Comparison of ENCODE assay signal across 18 cellular contexts in the genomic region with DNA sequence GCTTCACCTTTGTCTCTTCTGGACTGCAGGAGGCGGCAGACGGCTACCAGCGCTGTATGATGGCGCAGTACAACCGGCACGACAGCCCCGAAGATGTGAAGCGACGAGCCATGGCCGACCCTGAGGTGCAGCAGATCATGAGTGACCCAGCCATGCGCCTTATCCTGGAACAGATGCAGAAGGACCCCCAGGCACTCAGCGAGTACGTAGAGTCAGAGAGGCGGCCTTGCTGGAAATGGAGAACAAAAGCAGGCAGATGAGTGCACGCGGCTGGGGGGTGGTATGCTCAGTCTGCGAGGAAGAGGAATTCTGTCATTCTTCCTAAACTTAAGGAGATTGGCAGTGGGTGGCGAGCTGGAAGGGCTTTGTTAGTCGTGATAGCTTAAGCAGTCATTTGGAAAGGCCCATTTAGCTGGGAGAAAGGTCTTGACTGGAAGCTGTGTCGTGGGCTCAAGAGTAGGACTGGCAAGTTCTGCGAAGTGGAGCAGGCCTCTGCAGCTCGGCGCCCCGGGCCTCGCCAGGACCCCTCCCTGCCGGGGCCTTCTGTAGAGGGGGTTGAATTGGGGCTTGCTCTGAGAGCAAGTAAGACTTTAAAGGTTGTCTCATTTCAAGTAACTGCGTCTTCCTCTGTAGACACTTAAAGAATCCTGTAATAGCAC. TPM values are rescaled to one million over a fixed set of nuclear protein-coding genes. Genes with fewer than 3 reads are reported as not detected.
DNase-seq lines count a peak whose midpoint lies in the region; ATAC-seq and TF ChIP-seq lines count a peak whose summit lies in the region.
"Had no signal": no experiment of that assay in that cellular context is flagged by ENCODE, and none has a peak within 500 bp of the region (broad histone marks: within the 10 kb centered on the region; RNA-seq: fewer than 3 reads in every experiment).

No MANE protein-coding gene starts in this region.

- no peak overlapping the region for H3K9ac ChIP-seq in SK-N-MC (ENCODE audit: insufficient read length)
- H3K9ac ChIP-seq: GM23248 had no signal

- H3K9me3 Mint-ChIP-seq in activated naive CD4-positive, alpha-beta T cell treated with anti-CD3 and anti-CD28 coated beads, Interleukin-2, amount 50 U/mL, for 24 hours = no peaks in the 10 kb centered on the region
- H3K9me3 Mint-ChIP-seq in glutamatergic neuron (ENCODE audit: unreplicated experiment) = peaks cover 4% of the 10 kb centered on the region
- H3K9me3 Mint-ChIP-seq in type B pancreatic cell = no peaks in the 10 kb centered on the region

- H3K27ac ChIP-seq in SK-N-MC = peak overlapping the region; percentile 74
- H3K27ac ChIP-seq: GM23248, HL-60, lower lobe of right lung, right lobe of liver had no signal

- peaks cover 26% of the 10 kb centered on the region for H3K4me1 Mint-ChIP-seq in activated naive CD4-positive, alpha-beta T cell treated with anti-CD3 and anti-CD28 coated beads, Interleukin-2, amount 50 U/mL, for 24 hours
- peaks cover 10% of the 10 kb centered on the region for H3K4me1 Mint-ChIP-seq in glutamatergic neuron (ENCODE audit: low read depth, unreplicated experiment)
- H3K4me1 Mint-ChIP-seq in type B pancreatic cell (ENCODE audit: unreplicated experiment) = peaks cover 10% of the 10 kb centered on the region

- peaks cover 65% of the 10 kb centered on the region for H3K36me3 ChIP-seq in SK-N-MC (ENCODE audit: insufficient read depth, low read length)

- H3K27me3 Mint-ChIP-seq in activated naive CD4-positive, alpha-beta T cell treated with anti-CD3 and anti-CD28 coated beads, Interleukin-2, amount 50 U/mL, for 24 hours = no peaks in the 10 kb centered on the region
- H3K27me3 Mint-ChIP-seq in glutamatergic neuron (ENCODE audit: unreplicated experiment) (peaks cover 2% of the 10 kb centered on the region), type B pancreatic cell (no peaks in the 10 kb centered on the region)

- TF ChIP-seq CTCF in glutamatergic neuron (IDR thresholded peaks at IDR 0.05; ENCODE audit: partially characterized antibody, unreplicated experiment) (no peak), type B pancreatic cell (conservative IDR thresholded peaks at IDR 0.05) (no peak)

- no peak for DNase-seq in activated naive CD4-positive, alpha-beta T cell treated with anti-CD3 and anti-CD28 coated beads, Interleukin-2, amount 50 U/mL, for 16 hours
- DNase-seq in SK-N-MC (ENCODE audit: low read depth, low spot score) = no peak
- no peak for DNase-seq in glutamatergic neuron
- no peak for DNase-seq in type B pancreatic cell (ENCODE audit: extremely low spot score, unreplicated experiment)
- no peak for DNase-seq in NK-92 treated with Interleukin-12 subunit alpha and Interleukin-12 subunit beta, amount 100 ng/mL, for 24 hours (lab: John Stamatoyannopoulos, UW)
- DNase-seq: dermis blood vessel endothelial cell, GM23248, IMR-90, islet precursor cell, lower lobe of right lung, NCI-H1436, right lobe of liver, Right ventricle myocardium superior had no signal

- peak overlapping the region; percentile 11 for H3K4me3 Mint-ChIP-seq in activated naive CD4-positive, alpha-beta T cell treated with anti-CD3 and anti-CD28 coated beads, Interleukin-2, amount 50 U/mL, for 24 hours
- no peak overlapping the region for H3K4me3 Mint-ChIP-seq in glutamatergic neuron (ENCODE audit: unreplicated experiment)
- H3K4me3 Mint-ChIP-seq in type B pancreatic cell = no peak overlapping the region

- H3K9me3 ChIP-seq in SK-N-MC (ENCODE audit: low read depth, low read length) = no peaks in the 10 kb centered on the region
- H3K9me3 ChIP-seq: adrenal gland, lower lobe of right lung, right lobe of liver had no signal

- peak overlapping the region; percentile 23 for H3K27ac Mint-ChIP-seq in activated naive CD4-positive, alpha-beta T cell treated with anti-CD3 and anti-CD28 coated beads, Interleukin-2, amount 50 U/mL, for 24 hours
- H3K27ac Mint-ChIP-seq in glutamatergic neuron (ENCODE audit: unreplicated experiment) (peak overlapping the region; percentile 68), type B pancreatic cell (peak overlapping the region; percentile 44)

- no peak overlapping the region for H3K4me3 ChIP-seq in SK-N-MC
- H3K4me3 ChIP-seq: adrenal gland, GM23248, lower lobe of right lung, right lobe of liver had no signal

- peaks cover 18% of the 10 kb centered on the region for H3K36me3 Mint-ChIP-seq in activated naive CD4-positive, alpha-beta T cell treated with anti-CD3 and anti-CD28 coated beads, Interleukin-2, amount 50 U/mL, for 24 hours
- H3K36me3 Mint-ChIP-seq in glutamatergic neuron (ENCODE audit: unreplicated experiment) (no peaks in the 10 kb centered on the region), type B pancreatic cell (peaks cover 24% of the 10 kb centered on the region)

- ATAC-seq in GM19463 (IDR thresholded peaks at IDR 0.05; ENCODE audit: unreplicated experiment) (no peak), GM19023 (IDR thresholded peaks at IDR 0.05; ENCODE audit: unreplicated experiment) (no peak)

RNA-seq across cellular contexts. Expression of gene FERMT3, which starts 3.0 kb away (rescaled TPM):
- total RNA-seq in glutamatergic neuron (ENCODE audit: unreplicated experiment) = 2.0 TPM
- total RNA-seq in type B pancreatic cell (ENCODE audit: low replicate concordance) = 3.5 and 6.9 TPM in 2 replicates

RNA-seq across cellular contexts. Expression of gene STIP1, which starts 17.6 kb away (rescaled TPM):
- 160 TPM for total RNA-seq in glutamatergic neuron (ENCODE audit: unreplicated experiment)
- total RNA-seq in type B pancreatic cell (ENCODE audit: low replicate concordance) = 176 and 206 TPM in 2 replicates

RNA-seq across cellular contexts. Expression of gene TRPT1, which starts 22.4 kb away (rescaled TPM):
- 39.0 TPM for total RNA-seq in glutamatergic neuron (ENCODE audit: unreplicated experiment)
- total RNA-seq in type B pancreatic cell (ENCODE audit: low replicate concordance) = 34.2 and 38.9 TPM in 2 replicates

RNA-seq across cellular contexts. Expression of gene NUDT22, which starts 22.5 kb away (rescaled TPM):
- 37.0 TPM for total RNA-seq in glutamatergic neuron (ENCODE audit: unreplicated experiment)
- total RNA-seq in type B pancreatic cell (ENCODE audit: low replicate concordance) = 47.9 and 49.0 TPM in 2 replicates

RNA-seq across cellular contexts. Expression of gene DNAJC4, which starts 26.8 kb away (rescaled TPM):
- total RNA-seq in glutamatergic neuron (ENCODE audit: unreplicated experiment) (30.5 TPM), type B pancreatic cell (ENCODE audit: low replicate concordance) (48.2 and 50.8 TPM in 2 replicates)
